ENCODE assay signal across 3 cellular contexts in genomic region chr6:92791403-92791802, GRCh38.
A peak's percentile ranks its signal among the peaks of the same experiment; 100 is the strongest.
TF ChIP-seq lines count a peak whose summit lies in the region.

No MANE protein-coding gene starts in this region.

TF ChIP-seq in HepG2, 621 proteins besides CTCF, POLR2A, EP300 and RAD21:
- TF ChIP-seq FOXP1 (IDR thresholded peaks at IDR 0.05) (no peak), FOXP1 (CRISPR knock-in tag; IDR thresholded peaks at IDR 0.05) (no peak), ZNF329 (CRISPR knock-in tag; IDR thresholded peaks at IDR 0.05; ENCODE audit: low read depth) (no peak), ZNF598 (CRISPR knock-in tag; IDR thresholded peaks at IDR 0.05; ENCODE audit: borderline replicate concordance) (no peak), MAFF (IDR thresholded peaks at IDR 0.05; ENCODE audit: low read depth, low read length) (peak; percentile 67; the same call in 1 of the 2 replicates), MAFK (conservative IDR thresholded peaks at IDR 0.05 in 1 of 2, IDR thresholded peaks at IDR 0.05 in 1 of 2; ENCODE audit: low read length in 2 of 2) (peak; percentile 69 to 85), ZNF274 (CRISPR knock-in tag; IDR thresholded peaks at IDR 0.05) (no peak)

TF ChIP-seq in IMR-90, 13 proteins besides CTCF, POLR2A, EP300 and RAD21:
- TF ChIP-seq MAZ (IDR thresholded peaks at IDR 0.05; ENCODE audit: borderline replicate concordance, low read depth, low read length) = no peak
- TF ChIP-seq RCOR1 (IDR thresholded peaks at IDR 0.05; ENCODE audit: insufficient replicate concordance, low read length) = no peak
- no peak for TF ChIP-seq USF2 (IDR thresholded peaks at IDR 0.05; ENCODE audit: low read depth, low read length)
- TF ChIP-seq MAFK (IDR thresholded peaks at IDR 0.05; ENCODE audit: low read depth, low read length) = peak; percentile 66
- TF ChIP-seq BHLHE40 (IDR thresholded peaks at IDR 0.05; ENCODE audit: low read depth, low read length) = no peak
TF ChIP-seq in IMR-90: peak in this region for 1.

TF ChIP-seq in K562, 482 proteins besides CTCF, POLR2A, EP300 and RAD21:
- peak; percentile 29; the same call in 1 of the 2 replicates for TF ChIP-seq C11orf30 (IDR thresholded peaks at IDR 0.05; ENCODE audit: low read depth)
- peak; percentile 9; the same call in 1 of the 2 replicates for TF ChIP-seq MAFF (IDR thresholded peaks at IDR 0.05; ENCODE audit: low read length)
- no peak for TF ChIP-seq FOS (IDR thresholded peaks at IDR 0.05; ENCODE audit: extremely low read depth, insufficient read length)
- no peak for TF ChIP-seq GABPB1 (CRISPR knock-in tag; IDR thresholded peaks at IDR 0.05)
- TF ChIP-seq GTF2F1 (IDR thresholded peaks at IDR 0.05; ENCODE audit: low read depth, low read length) = no peak
- no peak for TF ChIP-seq FOXJ2 (tag; IDR thresholded peaks at IDR 0.05)
- TF ChIP-seq EP400 (IDR thresholded peaks at IDR 0.05) = no peak
- no peak for TF ChIP-seq MTF1 (CRISPR knock-in tag; IDR thresholded peaks at IDR 0.05; ENCODE audit: borderline replicate concordance)
- TF ChIP-seq CBX2 (IDR thresholded peaks at IDR 0.05; ENCODE audit: insufficient read depth, low read length, poor library complexity, severe bottlenecking) = no peak
- peak; percentile 70 for TF ChIP-seq ZNF316 (IDR thresholded peaks at IDR 0.05)
